ENCODE assay signal across 9 cellular contexts in the genomic region with DNA sequence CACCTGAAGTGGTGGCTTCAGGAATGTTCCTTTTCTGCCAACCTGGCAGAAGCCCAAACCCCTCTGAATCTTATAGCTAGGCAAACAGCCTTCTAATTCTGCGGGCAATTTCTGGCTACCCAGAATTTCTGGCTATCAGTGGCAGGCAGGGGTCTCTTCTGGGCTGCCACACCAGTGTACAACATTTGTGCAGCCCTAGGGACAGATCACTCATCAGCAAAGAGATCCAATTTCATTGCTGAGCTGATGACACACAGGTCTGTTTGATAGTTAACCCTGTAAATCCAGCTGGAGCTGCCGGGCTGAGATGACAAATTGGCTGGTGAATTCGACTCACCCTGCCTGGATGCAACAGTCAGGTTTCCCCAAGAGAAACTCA. TPM values are rescaled to one million over a fixed set of nuclear protein-coding genes. Genes with fewer than 3 reads are reported as not detected.
DNase-seq lines count a peak whose midpoint lies in the region; ATAC-seq and TF ChIP-seq lines count a peak whose summit lies in the region.
"Had no signal": no experiment of that assay in that cellular context is flagged by ENCODE, and none has a peak within 500 bp of the region (broad histone marks: within the 10 kb centered on the region; RNA-seq: fewer than 3 reads in every experiment).

No MANE protein-coding gene starts in this region.

- no peaks in the 10 kb centered on the region for H3K27me3 Mint-ChIP-seq in neural crest cell (ENCODE audit: low read depth)

- ATAC-seq in GM19463 (IDR thresholded peaks at IDR 0.05; ENCODE audit: unreplicated experiment) (no peak), upper lobe of left lung (ENCODE audit: low FRiP score in 2 of 2) (no peak)

- H3K4me1 ChIP-seq in ectodermal cell (ENCODE audit: control insufficient read depth, insufficient read depth, low read length) (peaks cover 8% of the 10 kb centered on the region), upper lobe of left lung (no peaks in the 10 kb centered on the region)

- H3K36me3 ChIP-seq in ectodermal cell (ENCODE audit: control insufficient read depth, insufficient read depth, low read length) (no peaks in the 10 kb centered on the region), upper lobe of left lung (no peaks in the 10 kb centered on the region)

- H3K9me3 ChIP-seq in ectodermal cell (ENCODE audit: control insufficient read depth, low read length) (no peaks in the 10 kb centered on the region), upper lobe of left lung (no peaks in the 10 kb centered on the region)

- no peak for TF ChIP-seq CTCF in neural crest cell (conservative IDR thresholded peaks at IDR 0.05)
- TF ChIP-seq CTCF in upper lobe of left lung (IDR thresholded peaks at IDR 0.05), result no peak

- no peak for TF ChIP-seq POLR2A in upper lobe of left lung (IDR thresholded peaks at IDR 0.05)

- DNase-seq in ELF-1 (ENCODE audit: low read depth, low spot score) (peak; percentile 49), NCI-H510A (lab: John Stamatoyannopoulos, UW) (peak; percentile 30), neural crest cell (ENCODE audit: low read depth, low spot score) (no peak), UCSD-AML1 (lab: John Stamatoyannopoulos, UW; ENCODE audit: unreplicated experiment) (no peak), upper lobe of left lung (no peak), head of caudate nucleus (no peak)
- DNase-seq: NCI-H446 had no signal

- TF ChIP-seq EP300 in upper lobe of left lung (IDR thresholded peaks at IDR 0.05), result no peak

- no peaks in the 10 kb centered on the region for H3K36me3 Mint-ChIP-seq in neural crest cell (ENCODE audit: low read depth)

- H3K27ac Mint-ChIP-seq in neural crest cell (ENCODE audit: unreplicated experiment), result no peak overlapping the region

- intact Hi-C loops in head of caudate nucleus (cut with DNase I), result loop anchor here (10.0 kb wide), 1 partner anchor 423 kb away; no protein-coding TSS in a partner anchor

- H3K4me3 Mint-ChIP-seq in neural crest cell, result peak overlapping the region; percentile 88

- peak overlapping the region; percentile 58 for H3K4me3 ChIP-seq in ectodermal cell (ENCODE audit: insufficient read depth, low read depth, low read length)
- peak overlapping the region in 2 of 4 donors; percentile 58 to 60 for H3K4me3 ChIP-seq in upper lobe of left lung

- H3K27ac ChIP-seq in ectodermal cell (ENCODE audit: insufficient read depth, low read depth, low read length, poor library complexity, severe bottlenecking), result no peak overlapping the region
- peak overlapping the region in 2 of 4 donors; percentile 14 to 81 for H3K27ac ChIP-seq in upper lobe of left lung

- peaks cover 64% of the 10 kb centered on the region for H3K4me1 Mint-ChIP-seq in neural crest cell

- peaks cover 4% of the 10 kb centered on the region for H3K9me3 Mint-ChIP-seq in neural crest cell

- 33 to 42% methylated on average over 3 of the region's 3 CpGs for WGBS in ectodermal cell, 2 experiments
- WGBS in upper lobe of left lung, 2 donors, result 73% methylated on average over 3 of the region's 3 CpGs; no CpG with 5 or more reads in 1 of the 2 donors

- no peaks in the 10 kb centered on the region for H3K27me3 ChIP-seq in ectodermal cell (ENCODE audit: control insufficient read depth, insufficient read depth, low read length, poor library complexity, severe bottlenecking)
- peaks cover 0 to 7% (median 0%) of the 10 kb centered on the region in 4 donors for H3K27me3 ChIP-seq in upper lobe of left lung

RNA-seq across cellular contexts. Expression of gene MID1, which starts 2.4 kb away (rescaled TPM):
- 42.8 TPM for polyA plus RNA-seq in ectodermal cell (2013, experiment 1 of 4)
- 41.5 TPM for polyA plus RNA-seq in ectodermal cell (2013, experiment 2 of 4)
- polyA plus RNA-seq in ectodermal cell (2013, experiment 3 of 4), result 34.7 TPM
- polyA plus RNA-seq in ectodermal cell (2013, experiment 4 of 4), result 42.3 TPM
- total RNA-seq in neural crest cell (47.1 and 48.1 TPM in 2 replicates), upper lobe of left lung (10 to 100 TPM; 17.2 to 36.7 (median 25.6) TPM)

Comparison
In these comparisons a context has a peak if more than half of its experiments do, and no peak if none do; other contexts are left out.
1. DNase-seq: peak in ELF-1 (single experiment) and NCI-H510A (single experiment); none in neural crest cell (single experiment), UCSD-AML1 (single experiment), upper lobe of left lung (0 of 2) and head of caudate nucleus (0 of 42).